Comparison of ENCODE assay signal across 8 cellular contexts in the genomic region with DNA sequence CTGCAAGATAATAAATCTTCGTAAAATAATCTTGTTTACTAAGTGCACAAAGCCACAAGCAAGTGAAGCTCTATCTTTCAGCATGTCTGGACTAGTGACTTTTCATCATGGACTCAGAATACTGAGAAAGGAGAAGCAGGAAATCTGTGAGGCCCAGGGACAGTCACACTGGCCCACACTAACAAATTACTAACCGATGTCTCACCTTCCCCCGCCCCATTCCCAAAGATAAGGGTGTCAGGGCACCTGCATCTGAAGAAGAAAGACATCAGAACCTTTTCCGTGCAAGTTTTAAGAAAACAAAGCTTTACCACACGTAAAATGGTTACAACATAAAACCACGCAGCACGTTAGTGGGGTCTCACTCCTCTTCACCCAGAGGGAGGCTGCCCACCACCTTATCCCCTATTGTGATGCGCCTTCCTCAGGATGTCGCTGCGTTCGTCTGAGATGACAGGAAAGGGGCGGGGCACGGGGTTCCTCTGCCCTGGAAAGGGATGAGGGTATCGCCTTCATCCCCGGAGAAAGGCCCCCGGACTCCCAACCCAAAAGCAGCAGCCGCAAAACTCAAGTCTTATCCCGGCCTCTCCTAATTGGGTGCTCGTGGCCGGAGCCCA. TPM values are rescaled to one million over a fixed set of nuclear protein-coding genes. Genes with fewer than 3 reads are reported as not detected.
DNase-seq lines count a peak whose midpoint lies in the region; ATAC-seq and TF ChIP-seq lines count a peak whose summit lies in the region.

No MANE protein-coding gene starts in this region.

- peaks cover 2% of the 10 kb centered on the region for H3K36me3 Mint-ChIP-seq in T-helper 17 cell (ENCODE audit: low read depth)

- H3K36me3 ChIP-seq in HAP-1 (replicated peaks) (no peaks in the 10 kb centered on the region), iPS-18a (ENCODE audit: control insufficient read depth, low read depth, low read length) (no peaks in the 10 kb centered on the region), skeletal muscle tissue (ENCODE audit: control insufficient read depth in 3 of 3, insufficient read depth in 3 of 3, low read length in 3 of 3) (no peaks in the 10 kb centered on the region)

- peak overlapping the region; percentile 96 for H3K27ac Mint-ChIP-seq in T-helper 17 cell

- DNase-seq in GM10266 (ENCODE audit: extremely low spot score) (peak; percentile 35), HAP-1 (ENCODE audit: low spot score in 2 of 2) (peak; percentile 36 to 84), LoVo (ENCODE audit: low spot score) (peak; percentile 81), T-helper 17 cell (peak; percentile 12 to 57 (median 52)), astrocyte of the cerebellum (ENCODE audit: low read depth) (no peak), cortex of kidney (lab: John Stamatoyannopoulos, UW) (no peak)

- in situ Hi-C loops in HAP-1 (cut with MboI; ENCODE audit: low sequenced_read_pairs) (no loop called here), astrocyte of the cerebellum (cut with HindIII; ENCODE audit: low sequenced_read_pairs) (no loop called here)

- peak; percentile 29 for ATAC-seq in T-helper 17 cell

- H3K27ac ChIP-seq in iPS-18a (ENCODE audit: low read length) (no peak overlapping the region), skeletal muscle tissue (ENCODE audit: low read depth, low read length) (peak overlapping the region; percentile 82)

- no peaks in the 10 kb centered on the region for H3K27me3 ChIP-seq in HAP-1 (ENCODE audit: low read depth)
- no peaks in the 10 kb centered on the region for H3K27me3 ChIP-seq in iPS-18a (ENCODE audit: control insufficient read depth, insufficient read depth, low read length)
- H3K27me3 ChIP-seq in skeletal muscle tissue (ENCODE audit: control insufficient read depth in 3 of 3, insufficient read depth in 3 of 3, low read length in 3 of 3), result no peaks in the 10 kb centered on the region

- H3K27me3 Mint-ChIP-seq in T-helper 17 cell, result no peaks in the 10 kb centered on the region

- TF ChIP-seq CTCF in GM10266 (IDR thresholded peaks at IDR 0.05; ENCODE audit: control insufficient read depth, insufficient read depth, low read depth, missing control alignments) (peak; percentile 18), astrocyte of the cerebellum (IDR thresholded peaks at IDR 0.05; ENCODE audit: low read depth, low read length, missing control alignments) (peak; percentile 5)

- H3K4me1 Mint-ChIP-seq in T-helper 17 cell, result peaks cover 31% of the 10 kb centered on the region

- H3K4me1 ChIP-seq in HAP-1 (peaks cover 9% of the 10 kb centered on the region), iPS-18a (ENCODE audit: control insufficient read depth, low read depth, low read length) (peaks cover 6% of the 10 kb centered on the region), skeletal muscle tissue (ENCODE audit: control insufficient read depth in 3 of 3, insufficient read depth in 3 of 3, low read length in 3 of 3) (peaks cover 10 to 14% (median 12%) of the 10 kb centered on the region in 3 donors)

- H3K4me3 Mint-ChIP-seq in T-helper 17 cell, result peak overlapping the region; percentile 99

- H3K9me3 ChIP-seq in HAP-1 (no peaks in the 10 kb centered on the region), T-helper 17 cell (ENCODE audit: control insufficient read depth, low read length, poor library complexity, severe bottlenecking) (no peaks in the 10 kb centered on the region), iPS-18a (ENCODE audit: control insufficient read depth, low read depth, low read length) (no peaks in the 10 kb centered on the region), skeletal muscle tissue (ENCODE audit: control insufficient read depth in 3 of 3, low read length in 3 of 3) (no peaks in the 10 kb centered on the region)

- H3K9ac ChIP-seq in iPS-18a (ENCODE audit: low read length) (peak overlapping the region; percentile 79), skeletal muscle tissue (ENCODE audit: low read depth in 1 of 3, low read length in 3 of 3) (peak overlapping the region; percentile 79 to 90 (median 90))

- peak overlapping the region; percentile 85 for H3K4me3 ChIP-seq in HAP-1
- peak overlapping the region; percentile 92 for H3K4me3 ChIP-seq in astrocyte of the cerebellum (ENCODE audit: low read depth, low read length)
- peak overlapping the region; percentile 93 for H3K4me3 ChIP-seq in iPS-18a (ENCODE audit: low read length)
- peak overlapping the region; percentile 90 to 98 (median 93) for H3K4me3 ChIP-seq in skeletal muscle tissue (ENCODE audit: low read length in 3 of 3)

RNA-seq across cellular contexts. Expression of a gene that starts 0.6 kb away (rescaled TPM):
- total RNA-seq in T-helper 17 cell, result 10 to 100 TPM; 12.1 to 15.9 TPM
- total RNA-seq in skeletal muscle tissue, result 91.3 TPM

RNA-seq across cellular contexts. Expression of a gene that starts 33.4 kb away (rescaled TPM):
- total RNA-seq in T-helper 17 cell, result not detected
- total RNA-seq in skeletal muscle tissue, result not detected

Comparison
In these comparisons a context has a peak if more than half of its experiments do, and no peak if none do; other contexts are left out.
1. DNase-seq: peak in GM10266 (single experiment), HAP-1 (2 of 2), LoVo (single experiment) and T-helper 17 cell (3 of 3); none in astrocyte of the cerebellum (single experiment) and cortex of kidney (single experiment).
2. Peak in every context shown above with its lines, with median percentiles within 50 percentile points of each other: H3K4me3 ChIP-seq.